ENCODE assay signal across 27 cellular contexts in genomic region chr1:225974454-225974853, GRCh38. TPM values are rescaled to one million over a fixed set of nuclear protein-coding genes. Genes with fewer than 3 reads are reported as not detected.
DNase-seq lines count a peak whose midpoint lies in the region; ATAC-seq, FAIRE-seq and TF ChIP-seq lines count a peak whose summit lies in the region.
"Had no signal": no experiment of that assay in that cellular context is flagged by ENCODE, and none has a peak within 500 bp of the region (broad histone marks: within the 10 kb centered on the region; RNA-seq: fewer than 3 reads in every experiment).

No MANE protein-coding gene starts in this region.

- CTCF ChIA-PET in HEK293 (lab: Yijun Ruan, JAX) = interaction anchor here (0.6 to 6.5 kb wide), 19 partner anchors 9 to 668 kb away, joined by 3 to 161 read pairs (median 4); partner anchors contain the start of genes EPHX1 and SRP9
- CTCF ChIA-PET in K562 (lab: Yijun Ruan, JAX; ENCODE audit: low intra/inter-chr PET ratio) = interaction anchor here (6.7 kb wide), 1 partner anchor 499 kb away, joined by 133 read pairs; no protein-coding TSS in a partner anchor

- in situ Hi-C loops in K562 (cut with MboI) = no loop called here

- H3K9me3 ChIP-seq in HEK293 (ENCODE audit: control insufficient read depth, insufficient read depth, low read depth, low read length) (no peaks in the 10 kb centered on the region), K562 (replicated peaks; ENCODE audit: control insufficient read depth, insufficient read depth, low read depth, low read length) (no peaks in the 10 kb centered on the region), trophoblast cell (ENCODE audit: insufficient read depth, low read depth, low read length) (peaks cover 2% of the 10 kb centered on the region)
- H3K9me3 ChIP-seq: BE2C, MG63, SJSA1 had no signal

- H4K12ac ChIP-seq in trophoblast cell (ENCODE audit: low read depth, low read length) = no peak overlapping the region

- no peaks in the 10 kb centered on the region for H3K9me3 Mint-ChIP-seq in osteocyte (ENCODE audit: unreplicated experiment)
- H3K9me3 Mint-ChIP-seq: CD14-positive monocyte had no signal

- H3K4me1 ChIP-seq in HEK293 (ENCODE audit: control insufficient read depth, insufficient read depth, low read length) = no peaks in the 10 kb centered on the region
- H3K4me1 ChIP-seq in K562 (replicated peaks in 1 of 2; ENCODE audit: control insufficient read depth in 2 of 2, insufficient read depth in 2 of 2, low read length in 2 of 2) = peaks cover 7 to 16% of the 10 kb centered on the region in 2 experiments; a peak in 4 of 5 replicates
- H3K4me1 ChIP-seq in trophoblast cell (ENCODE audit: control insufficient read depth in 1 of 2, insufficient read depth in 2 of 2, low read length in 2 of 2) = no peaks in the 10 kb centered on the region
- H3K4me1 ChIP-seq: BE2C, SJSA1 had no signal

- no peak overlapping the region for H2AK5ac ChIP-seq in trophoblast cell (ENCODE audit: low read length)

- intact Hi-C loops in K562 (cut with micrococcal nuclease) = loop anchor here (10.0 kb wide), 2 partner anchors 130 to 320 kb away; partner anchors contain the start of gene ENAH

- H3K27ac Mint-ChIP-seq in osteocyte (ENCODE audit: unreplicated experiment) = no peak overlapping the region
- H3K27ac Mint-ChIP-seq: GM23338 had no signal

- no peak overlapping the region for H4K91ac ChIP-seq in trophoblast cell (ENCODE audit: low read depth, low read length)

- no peak overlapping the region for H4K8ac ChIP-seq in trophoblast cell (ENCODE audit: low read depth, low read length)

- H2AFZ ChIP-seq in K562 (ENCODE audit: low read depth, low read length) (no peak overlapping the region), trophoblast cell (ENCODE audit: insufficient read depth, low read length, poor library complexity) (no peak overlapping the region)
- H2AFZ ChIP-seq: GM23338 had no signal

- no peaks in the 10 kb centered on the region for H3K27me3 ChIP-seq in K562 (ENCODE audit: control insufficient read depth in 2 of 2, insufficient read depth in 2 of 2, low read length in 2 of 2)
- H3K27me3 ChIP-seq in trophoblast cell (ENCODE audit: insufficient read depth, low read length) = no peaks in the 10 kb centered on the region
- H3K27me3 ChIP-seq: BE2C, MG63, SJSA1 had no signal

- H3K79me1 ChIP-seq in trophoblast cell (ENCODE audit: low read length) = no peaks in the 10 kb centered on the region

- WGBS in K562 (ENCODE audit: insufficient coverage, low coverage, missing lambda C conversion rate) = 71% methylated on average over 10 of the region's 10 CpGs
- no CpG with 5 or more reads among the region's 10 CpGs for WGBS in trophoblast cell (ENCODE audit: extremely low coverage, insufficient coverage, insufficient read length)

- no peak overlapping the region for H3K27ac ChIP-seq in HEK293 (ENCODE audit: extremely low read depth, low read depth, low read length)
- no peak overlapping the region for H3K27ac ChIP-seq in K562 (ENCODE audit: extremely low read depth, low read depth, low read length)
- no peak overlapping the region for H3K27ac ChIP-seq in trophoblast cell (ENCODE audit: low read depth, low read length)
- H3K27ac ChIP-seq: SJSA1 had no signal

- POLR2A ChIA-PET in HEK293 (lab: Yijun Ruan, JAX) = interaction anchor here (1.1 kb wide), 1 partner anchor 50 kb away, joined by 3 read pairs; the partner anchor contains the start of gene PYCR2
- POLR2A ChIA-PET in K562 (lab: Yijun Ruan, JAX) = interaction anchor here (0.7 to 2.4 kb wide), 7 partner anchors 10 to 490 kb away, joined by 3 to 7 read pairs (median 3); partner anchors contain the start of genes SRP9 and TMEM63A

- H3K4me3 ChIP-seq in HEK293 (ENCODE audit: low read depth, low read length) (no peak overlapping the region), K562 (no peak overlapping the region), trophoblast cell (ENCODE audit: low read depth, low read length) (no peak overlapping the region)
- H3K4me3 ChIP-seq: GM23338, MG63, SJSA1 had no signal

- H2BK12ac ChIP-seq in trophoblast cell (ENCODE audit: low read length) = no peak overlapping the region

- no peak overlapping the region for H3K23ac ChIP-seq in trophoblast cell (ENCODE audit: low read length)

- peak; percentile 43; the same call in 1 of the 2 replicates for TF ChIP-seq POLR2A in K562 (conservative IDR thresholded peaks at IDR 0.05)

- peak overlapping the region in 1 of 2 experiments; percentile 63; a peak in 2 of 4 replicates for H3K9ac ChIP-seq in K562 (ENCODE audit: insufficient read depth in 1 of 2, low read depth in 2 of 2, low read length in 2 of 2)
- no peak overlapping the region for H3K9ac ChIP-seq in trophoblast cell (ENCODE audit: low read length)

- no peak overlapping the region for H3K4me2 ChIP-seq in K562 (ENCODE audit: insufficient read depth, low read length)
- no peak overlapping the region for H3K4me2 ChIP-seq in trophoblast cell (ENCODE audit: low read length)
- H3K4me2 ChIP-seq: GM23338 had no signal

- no peak for TF ChIP-seq RAD21 in K562 (CRISPR knock-in tag; conservative IDR thresholded peaks at IDR 0.05 in 1 of 2, IDR thresholded peaks at IDR 0.05 in 1 of 2)

- FAIRE-seq in K562 (lab: Jason Lieb, UNC) = no peak
- FAIRE-seq: D721Med had no signal

- H3K79me2 ChIP-seq in K562 (ENCODE audit: control insufficient read depth, insufficient read depth, low read length) = no peaks in the 10 kb centered on the region
- no peaks in the 10 kb centered on the region for H3K79me2 ChIP-seq in trophoblast cell (ENCODE audit: control insufficient read depth, insufficient read depth, low read length, poor library complexity)

- no peak overlapping the region for H2BK120ac ChIP-seq in trophoblast cell (ENCODE audit: insufficient read depth, low read length, poor library complexity)

- peak; percentile 49 for DNase-seq in activated CD8-positive, alpha-beta memory T cell treated with anti-CD3 and anti-CD28 coated beads, Interleukin-2, amount 50 U/mL, for 48 hours
- DNase-seq in activated CD8-positive, alpha-beta memory T cell treated with anti-CD3 and anti-CD28 coated beads, Interleukin-2, amount 50 U/mL, for 4 hours = no peak
- DNase-seq in K562 (ENCODE audit: extremely low read depth in 1 of 4, low spot score in 3 of 4) = peak in 1 of 4 experiments; percentile 24
- DNase-seq in osteocyte (ENCODE audit: extremely low spot score, unreplicated experiment) = peak; percentile 76
- DNase-seq in D341Med (ENCODE audit: low spot score) = no peak
- DNase-seq in trophoblast cell = no peak
- DNase-seq: 8988T, ACHN, BE2C, KG1, MG63, NCI-H1417 treated with DMSO at 0.1 percent for 48 hours, NCI-H1694 treated with DMSO at 0.1 percent for 48 hours, NCI-H2081, NCI-H2227 treated with DMSO at 0.1 percent for 48 hours, NCI-H69, Right ventricle myocardium superior, RPMI8226 had no signal

- BruUV-seq in K562 (replicated peaks; lab: Mats Ljungman, UMichigan) = no TSS peak

- H3K14ac ChIP-seq in trophoblast cell (ENCODE audit: low read length) = no peak overlapping the region

- no peak overlapping the region for H3K18ac ChIP-seq in trophoblast cell (ENCODE audit: low read length)

- TF ChIP-seq EP300 in K562 (IDR thresholded peaks at IDR 0.05; ENCODE audit: low read length) = no peak

- H3K27me3 Mint-ChIP-seq in osteocyte (ENCODE audit: unreplicated experiment) = no peaks in the 10 kb centered on the region

- H3K4me1 Mint-ChIP-seq in osteocyte (ENCODE audit: unreplicated experiment) = peaks cover 2% of the 10 kb centered on the region
- H3K4me1 Mint-ChIP-seq: GM23338 had no signal

- H3K4me3 Mint-ChIP-seq in osteocyte (ENCODE audit: unreplicated experiment) = no peak overlapping the region
- H3K4me3 Mint-ChIP-seq: CD14-positive monocyte, GM23338 had no signal

- ATAC-seq in K562 (no peak), GM21367 (IDR thresholded peaks at IDR 0.05; ENCODE audit: unreplicated experiment) (no peak)
- ATAC-seq: GM23338, HCT116 had no signal

- H3K4ac ChIP-seq in trophoblast cell (ENCODE audit: low read depth, low read length) = no peak overlapping the region

- H3K36me3 ChIP-seq in HEK293 (ENCODE audit: control insufficient read depth in 2 of 2, insufficient read depth in 1 of 2, low read length in 2 of 2) = peaks cover 4 to 15% of the 10 kb centered on the region in 2 experiments; a peak in 2 of 3 replicates
- H3K36me3 ChIP-seq in K562 (ENCODE audit: control insufficient read depth, insufficient read depth, low read length) = peaks cover 19% of the 10 kb centered on the region
- peaks cover 0 to 9% of the 10 kb centered on the region in 2 experiments for H3K36me3 ChIP-seq in trophoblast cell (ENCODE audit: control insufficient read depth in 1 of 2, insufficient read depth in 2 of 2, low read length in 2 of 2)

- no peaks in the 10 kb centered on the region for H4K20me1 ChIP-seq in K562 (replicated peaks; ENCODE audit: control insufficient read depth, insufficient read depth, low read length)

- no peaks in the 10 kb centered on the region for H3K9me1 ChIP-seq in K562 (ENCODE audit: control insufficient read depth, insufficient read depth, low read length)

- no peak overlapping the region for H2BK5ac ChIP-seq in trophoblast cell (ENCODE audit: low read depth, low read length, poor library complexity)

- TF ChIP-seq CTCF in HEK293 (tag by site-specific recombination; IDR thresholded peaks at IDR 0.05) (no peak), K562 (IDR thresholded peaks at IDR 0.05 in 2 of 3, conservative IDR thresholded peaks at IDR 0.05 in 1 of 3; ENCODE audit: insufficient read depth in 2 of 3, low read depth in 1 of 3, low read length in 3 of 3) (no peak), osteocyte (IDR thresholded peaks at IDR 0.05) (no peak)

- H3K36me3 Mint-ChIP-seq in osteocyte (ENCODE audit: unreplicated experiment) = peaks cover 3% of the 10 kb centered on the region

RNA-seq across cellular contexts. Expression of gene SDE2, which starts 24.7 kb away (rescaled TPM):
- 30.3 and 54.4 TPM in 2 replicates for total RNA-seq in K562 (2011; cell fraction: chromatin; rRNA removed; ENCODE audit: low replicate concordance)
- 21.3 and 22.5 TPM in 2 replicates for total RNA-seq in K562 (2011; cell fraction: nucleolus; rRNA removed)
- total RNA-seq in K562 (2011; cell fraction: nucleoplasm; rRNA removed) = 40.9 and 49.1 TPM in 2 replicates
- total RNA-seq in K562 (2014; rRNA removed) (44.9 and 46.0 TPM in 2 replicates), K562 (2014; rRNA removed; fragmentation: Illumina TruSeq; extraction: Trizol) (62.3 and 72.5 TPM in 2 replicates), K562 (2015; rRNA removed; fragmentation: Illumina TruSeq; extraction: Trizol) (42.7 and 43.0 TPM in 2 replicates), K562 (2021) (45.3 and 50.5 TPM in 2 replicates), osteocyte (20.0 and 20.7 TPM in 2 replicates)
- polyA plus RNA-seq in K562 (2011; rRNA removed) (35.6 and 49.1 TPM in 2 replicates), K562 (2014; fragmentation: Illumina TruSeq; extraction: Trizol) (35.7 and 39.9 TPM in 2 replicates), K562 (2014; fragmentation: Nextera tagmentation; extraction: Ambion mirVana) (10 to 100 TPM; 14.3 to 19.3 TPM), K562 (2014; rRNA removed) (44.6 and 46.1 TPM in 2 replicates)
- 19.9 and 37.9 TPM in 2 replicates for polyA plus RNA-seq in K562 (2011; cell fraction: cytosol; rRNA removed)
- polyA plus RNA-seq in K562 (2011; cell fraction: nucleus; rRNA removed) = 10.7 and 11.3 TPM in 2 replicates
- polyA plus RNA-seq in K562 (2012) = 13.2 and 19.6 TPM in 2 replicates
- polyA minus RNA-seq in K562 (2011; rRNA and poly(A)+ RNA removed) = 55.7 and 62.4 TPM in 2 replicates
- 24.8 and 29.7 TPM in 2 replicates for polyA minus RNA-seq in K562 (2011; cell fraction: cytosol; rRNA and poly(A)+ RNA removed)
- polyA minus RNA-seq in K562 (2011; cell fraction: nucleus; rRNA and poly(A)+ RNA removed) = 11.2 and 15.9 TPM in 2 replicates
- 12.6 and 13.1 TPM in 2 replicates for polyA plus RNA-seq in trophoblast cell (2013)

RNA-seq across cellular contexts. Expression of gene LEFTY2, which starts 33.4 kb away (rescaled TPM):
- 0.23 TPM in 1 of 2 replicates, not detected in the other for total RNA-seq in K562 (2011; cell fraction: chromatin; rRNA removed; ENCODE audit: low replicate concordance)
- not detected in 2 replicates for total RNA-seq in K562 (2011; cell fraction: nucleolus; rRNA removed)
- total RNA-seq in K562 (2011; cell fraction: nucleoplasm; rRNA removed) = 0.29 TPM in 1 of 2 replicates, not detected in the other
- 0.08 and 0.14 TPM in 2 replicates for total RNA-seq in K562 (2014; rRNA removed)
- not detected in 2 replicates for total RNA-seq in K562 (2014; rRNA removed; fragmentation: Illumina TruSeq; extraction: Trizol)
- total RNA-seq in K562 (2015; rRNA removed; fragmentation: Illumina TruSeq; extraction: Trizol) = not detected in 2 replicates
- not detected in 2 replicates for total RNA-seq in K562 (2021)
- 0.04 and 0.07 TPM in 2 replicates for polyA plus RNA-seq in K562 (2011; rRNA removed)
- polyA plus RNA-seq in K562 (2011; cell fraction: cytosol; rRNA removed) = 0.03 and 0.06 TPM in 2 replicates
- 0.06 TPM in 1 of 2 replicates, not detected in the other for polyA plus RNA-seq in K562 (2011; cell fraction: nucleus; rRNA removed)
- 0.04 TPM in 2 replicates for polyA plus RNA-seq in K562 (2012)
- not detected in 2 replicates for polyA plus RNA-seq in K562 (2014; fragmentation: Illumina TruSeq; extraction: Trizol)
- polyA plus RNA-seq in K562 (2014; fragmentation: Nextera tagmentation; extraction: Ambion mirVana) = not detected
- polyA plus RNA-seq in K562 (2014; rRNA removed) = 0.78 TPM in 1 of 2 replicates, not detected in the other
- polyA minus RNA-seq in K562 (2011; rRNA and poly(A)+ RNA removed) = not detected in 2 replicates
- polyA minus RNA-seq in K562 (2011; cell fraction: cytosol; rRNA and poly(A)+ RNA removed) = not detected in 2 replicates
- not detected in 2 replicates for polyA minus RNA-seq in K562 (2011; cell fraction: nucleus; rRNA and poly(A)+ RNA removed)
- 0.43 TPM in 1 of 2 replicates, not detected in the other for total RNA-seq in osteocyte
- 4.2 and 4.7 TPM in 2 replicates for polyA plus RNA-seq in trophoblast cell (2013)
- total RNA-seq: HT-29, NCI-H460, SJSA1 had no signal
- polyA plus RNA-seq: CD14-positive monocyte had no signal

RNA-seq across cellular contexts. Expression of gene PYCR2, which starts 50.4 kb away (rescaled TPM):
- 118 and 268 TPM in 2 replicates for total RNA-seq in K562 (2011; cell fraction: chromatin; rRNA removed; ENCODE audit: low replicate concordance)
- total RNA-seq in K562 (2011; cell fraction: nucleolus; rRNA removed) = 193 and 210 TPM in 2 replicates
- 181 and 191 TPM in 2 replicates for total RNA-seq in K562 (2011; cell fraction: nucleoplasm; rRNA removed)
- total RNA-seq in K562 (2014; rRNA removed) (162 and 176 TPM in 2 replicates), K562 (2014; rRNA removed; fragmentation: Illumina TruSeq; extraction: Trizol) (75.2 and 76.7 TPM in 2 replicates), K562 (2015; rRNA removed; fragmentation: Illumina TruSeq; extraction: Trizol) (79.2 and 83.5 TPM in 2 replicates), K562 (2021) (200 and 219 TPM in 2 replicates), osteocyte (59.3 and 60.3 TPM in 2 replicates)
- polyA plus RNA-seq in K562 (2011; rRNA removed) (127 and 246 TPM in 2 replicates), K562 (2014; fragmentation: Illumina TruSeq; extraction: Trizol) (154 and 187 TPM in 2 replicates), K562 (2014; fragmentation: Nextera tagmentation; extraction: Ambion mirVana) (1 to 10 TPM; 5.5 to 7.9 TPM), K562 (2014; rRNA removed) (195 and 208 TPM in 2 replicates)
- polyA plus RNA-seq in K562 (2011; cell fraction: cytosol; rRNA removed) = 168 and 216 TPM in 2 replicates
- 321 and 394 TPM in 2 replicates for polyA plus RNA-seq in K562 (2011; cell fraction: nucleus; rRNA removed)
- polyA plus RNA-seq in K562 (2012) = 161 and 213 TPM in 2 replicates
- 79.4 and 82.2 TPM in 2 replicates for polyA minus RNA-seq in K562 (2011; rRNA and poly(A)+ RNA removed)
- polyA minus RNA-seq in K562 (2011; cell fraction: cytosol; rRNA and poly(A)+ RNA removed) = 58.5 and 79.5 TPM in 2 replicates
- polyA minus RNA-seq in K562 (2011; cell fraction: nucleus; rRNA and poly(A)+ RNA removed) = 66.8 and 85.3 TPM in 2 replicates
- polyA plus RNA-seq in trophoblast cell (2013) = 26.5 and 28.3 TPM in 2 replicates

Comparison
In these comparisons a context has a peak if more than half of its experiments do, and no peak if none do; other contexts are left out.
1. DNase-seq: peak in activated CD8-positive, alpha-beta memory T cell treated with anti-CD3 and anti-CD28 coated beads, Interleukin-2, amount 50 U/mL, for 48 hours (single experiment) and osteocyte (single experiment); none in activated CD8-positive, alpha-beta memory T cell treated with anti-CD3 and anti-CD28 coated beads, Interleukin-2, amount 50 U/mL, for 4 hours (single experiment), D341Med (single experiment) and trophoblast cell (0 of 2).